10 cellular contexts compared by ENCODE assay signal in genomic region chr3:9938966-9939365, GRCh38.
"Had no signal": no experiment of that assay in that cellular context is flagged by ENCODE, and none has a peak within 500 bp of the region (broad histone marks: within the 10 kb centered on the region; RNA-seq: fewer than 3 reads in every experiment).

No MANE protein-coding gene starts in this region.

- H3K27ac Mint-ChIP-seq: GM23338, H9, HFFc6 had no signal

- H3K4me3 ChIP-seq: GM23338 had no signal

- H3K27ac ChIP-seq: KMS-11 had no signal

- H3K4me3 Mint-ChIP-seq: GM23338, H9, HFFc6 had no signal

- H3K4me2 ChIP-seq: GM23338, KMS-11 had no signal

- FAIRE-seq: H1, H54, HTR-8/SVneo had no signal

- DNase-seq: H9, HCEC 1CT, HFFc6, IMR-90, KBM-7 had no signal

- ATAC-seq: GM23338 had no signal

- H3K9me3 Mint-ChIP-seq: GM23338, HFFc6 had no signal
